ENCODE assay signal across 8 cellular contexts in genomic region chr10:86366033-86366901, GRCh38. TPM values are rescaled to one million over a fixed set of nuclear protein-coding genes. Genes with fewer than 3 reads are reported as not detected.
DNase-seq lines count a peak whose midpoint lies in the region; ATAC-seq and TF ChIP-seq lines count a peak whose summit lies in the region.

GRID1 (minus strand) TSS chr10:86366795.

- H4K20me1 ChIP-seq in BLaER1 = peaks cover 56% of the 10 kb centered on the region
- no peaks in the 10 kb centered on the region for H4K20me1 ChIP-seq in OCI-LY1 (ENCODE audit: insufficient read depth, low read length)

- H3K9me3 Mint-ChIP-seq in dendritic cell treated with granulocyte-macrophage colony-stimulating factor and Interleukin-4, amounts not matched to agents 40 ng/mL and 50 ng/mL, for 4 days = no peaks in the 10 kb centered on the region

- TF ChIP-seq CTCF in OCI-LY1 (IDR thresholded peaks at IDR 0.05; ENCODE audit: low read length) = no peak
- TF ChIP-seq CTCF in lung (IDR thresholded peaks at IDR 0.05; ENCODE audit: control extremely low read depth, extremely low read depth) = no peak

- H3K9me3 ChIP-seq in BLaER1 (no peaks in the 10 kb centered on the region), OCI-LY1 (ENCODE audit: low read length) (no peaks in the 10 kb centered on the region), lung (ENCODE audit: control insufficient read depth in 2 of 2, insufficient read depth in 1 of 2, low read length in 1 of 2) (peaks cover 0 to 4% of the 10 kb centered on the region in 2 donors)

- no peaks in the 10 kb centered on the region for H3K79me2 ChIP-seq in OCI-LY1 (ENCODE audit: insufficient read depth, low read length)

- peaks cover 45% of the 10 kb centered on the region for H3K4me1 Mint-ChIP-seq in dendritic cell treated with granulocyte-macrophage colony-stimulating factor and Interleukin-4, amounts not matched to agents 40 ng/mL and 50 ng/mL, for 4 days (ENCODE audit: low read depth)

- H2AFZ ChIP-seq in OCI-LY1 (ENCODE audit: low read length) = no peak within 1 kb of the TSS

- peaks cover 92% of the 10 kb centered on the region for H3K27me3 ChIP-seq in BLaER1
- H3K27me3 ChIP-seq in OCI-LY1 (ENCODE audit: insufficient read depth, low read length) = peaks cover 3% of the 10 kb centered on the region; the same call in 1 of the 2 replicates
- no peaks in the 10 kb centered on the region for H3K27me3 ChIP-seq in lung (ENCODE audit: control insufficient read depth, insufficient read depth)

- intact Hi-C loops in dendritic cell treated with granulocyte-macrophage colony-stimulating factor and Interleukin-4, amounts not matched to agents 40 ng/mL and 50 ng/mL, for 4 days (cut with micrococcal nuclease) = loop anchor here (10.0 kb wide), 1 partner anchor 191 kb away; no protein-coding TSS in a partner anchor

- no peaks in the 10 kb centered on the region for H3K36me3 Mint-ChIP-seq in dendritic cell treated with granulocyte-macrophage colony-stimulating factor and Interleukin-4, amounts not matched to agents 40 ng/mL and 50 ng/mL, for 4 days (ENCODE audit: low read depth)

- peak within 1 kb of the TSS; percentile 96 for H3K4me2 ChIP-seq in BLaER1
- H3K4me2 ChIP-seq in OCI-LY1 (ENCODE audit: low read length) = peak within 1 kb of the TSS; percentile 22; the same call in 1 of the 2 replicates

- H3K4me3 ChIP-seq in BLaER1 (peak within 1 kb of the TSS; percentile 73), OCI-LY1 (ENCODE audit: low read depth, low read length, poor library complexity, severe bottlenecking) (peak within 1 kb of the TSS; percentile 36), lung (peak within 1 kb of the TSS; percentile 39)

- peaks cover 31% of the 10 kb centered on the region for H3K4me1 ChIP-seq in BLaER1
- no peaks in the 10 kb centered on the region for H3K4me1 ChIP-seq in OCI-LY1 (ENCODE audit: insufficient read depth, low read length, severe bottlenecking)
- H3K4me1 ChIP-seq in lung (ENCODE audit: control insufficient read depth in 2 of 2, insufficient read depth in 2 of 2, low read length in 2 of 2) = peaks cover 0 to 31% of the 10 kb centered on the region in 2 donors

- peaks cover 91% of the 10 kb centered on the region for H3K27me3 Mint-ChIP-seq in dendritic cell treated with granulocyte-macrophage colony-stimulating factor and Interleukin-4, amounts not matched to agents 40 ng/mL and 50 ng/mL, for 4 days

- H3K4me3 Mint-ChIP-seq in dendritic cell treated with granulocyte-macrophage colony-stimulating factor and Interleukin-4, amounts not matched to agents 40 ng/mL and 50 ng/mL, for 4 days = peak within 1 kb of the TSS; percentile 49

- H3K27ac ChIP-seq in BLaER1 (no peak within 1 kb of the TSS), OCI-LY1 (ENCODE audit: low read depth, low read length, poor library complexity, severe bottlenecking) (no peak within 1 kb of the TSS), lung (ENCODE audit: low read depth in 1 of 2, low read length in 1 of 2) (no peak within 1 kb of the TSS), temporal lobe (ENCODE audit: low read depth, low read length) (peak within 1 kb of the TSS; percentile 83)

- WGBS in lung, 2 donors = 1% methylated on average over 80 to 115 of the region's 119 CpGs

- peak; percentile 24 for ATAC-seq in GM19463 (IDR thresholded peaks at IDR 0.05; ENCODE audit: unreplicated experiment)
- no peak for ATAC-seq in lung (ENCODE audit: insufficient read depth, low FRiP score)
- no peak for ATAC-seq in GM21786 (IDR thresholded peaks at IDR 0.05; ENCODE audit: unreplicated experiment)

- no peaks in the 10 kb centered on the region for H3F3A ChIP-seq in OCI-LY1 (ENCODE audit: insufficient read depth, low read length)

- H3K9ac ChIP-seq in BLaER1 (peak within 1 kb of the TSS; percentile 71), OCI-LY1 (ENCODE audit: low read length) (no peak within 1 kb of the TSS)

- no peaks in the 10 kb centered on the region for H3K36me3 ChIP-seq in BLaER1
- no peaks in the 10 kb centered on the region for H3K36me3 ChIP-seq in OCI-LY1 (ENCODE audit: insufficient read depth, low read length)
- H3K36me3 ChIP-seq in lung (ENCODE audit: control insufficient read depth in 2 of 2, insufficient read depth in 2 of 2, low read length in 2 of 2) = no peaks in the 10 kb centered on the region

- no peak within 1 kb of the TSS for H3K27ac Mint-ChIP-seq in dendritic cell treated with granulocyte-macrophage colony-stimulating factor and Interleukin-4, amounts not matched to agents 40 ng/mL and 50 ng/mL, for 4 days

- DNase-seq in lung (ENCODE audit: low spot score) = no peak
- no peak for DNase-seq in dermis blood vessel endothelial cell

- H3K9me2 ChIP-seq in OCI-LY1 (ENCODE audit: low read depth, low read length) = no peaks in the 10 kb centered on the region

RNA-seq across cellular contexts. Expression of gene GRID1, which starts in this region (rescaled TPM):
- 1 to 10 TPM; 1.9 to 3.6 TPM for total RNA-seq in lung
- 1 to 10 TPM; 1.1 to 2.6 TPM for polyA plus RNA-seq in lung
- 8.6 TPM for total RNA-seq in temporal lobe
- not detected in 2 replicates for total RNA-seq in dermis blood vessel endothelial cell
